19 cellular contexts compared by ENCODE assay signal in the genomic region with DNA sequence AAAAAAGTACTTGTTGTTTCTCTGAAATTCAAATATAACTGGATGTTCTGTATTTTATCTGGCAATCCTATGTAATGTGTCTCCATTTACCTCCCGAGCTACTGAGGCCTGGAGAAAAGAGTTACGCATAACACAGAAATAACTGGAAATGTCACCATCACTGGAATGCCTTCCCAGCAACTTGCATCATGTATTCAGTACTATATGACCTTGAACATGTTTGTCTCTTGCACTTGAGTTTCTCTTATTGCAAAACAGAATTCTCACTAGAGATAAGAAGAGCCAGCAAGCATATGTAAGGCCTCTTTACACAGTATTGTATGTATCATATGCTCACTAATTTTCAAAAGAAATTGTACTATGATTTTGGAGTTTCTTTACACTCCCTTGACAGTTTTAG.
DNase-seq lines count a peak whose midpoint lies in the region; ATAC-seq and TF ChIP-seq lines count a peak whose summit lies in the region.
"Had no signal": no experiment of that assay in that cellular context is flagged by ENCODE, and none has a peak within 500 bp of the region (broad histone marks: within the 10 kb centered on the region; RNA-seq: fewer than 3 reads in every experiment).

No MANE protein-coding gene starts in this region.

- H3K27ac ChIP-seq in heart left ventricle (peak overlapping the region in 3 of 12 donors; percentile 8 to 59 (median 24)), right atrium auricular region (no peak overlapping the region), right lobe of liver (no peak overlapping the region), ascending aorta (no peak overlapping the region)
- H3K27ac ChIP-seq: BLaER1 treated with 17β-estradiol and CSF1 and Interleukin-3, amounts not matched to agents 10 nM and 100 nM; KMS-11 had no signal

- CTCF ChIA-PET in activated CD4-positive, alpha-beta memory T cell treated with anti-CD3 and anti-CD28 coated beads, Interleukin-2, amount 10 ng/mL, durations not matched to agents 7 days and 5 days (lab: Charles Lee), result no interaction called here

- in situ Hi-C loops in HAP-1 (cut with MboI; ENCODE audit: low sequenced_read_pairs), result no loop called here

- POLR2A ChIA-PET in activated CD4-positive, alpha-beta memory T cell treated with anti-CD3 and anti-CD28 coated beads, Interleukin-2, amount 10 ng/mL, durations not matched to agents 7 days and 5 days (lab: Charles Lee), result no interaction called here

- intact Hi-C loops in heart left ventricle (cut with DNase I), result no loop called here
- intact Hi-C loops in right lobe of liver (cut with DNase I), result no loop called here
- intact Hi-C loops in ascending aorta (cut with DNase I), result no loop called here

- ATAC-seq in heart left ventricle (peak; percentile 51 to 89 (median 80)), right lobe of liver (peak in 3 of 4 donors; percentile 26 to 59 (median 46))
- ATAC-seq: GM23338 had no signal

- H3K4me1 ChIP-seq in heart left ventricle (peaks cover 0 to 26% (median 9%) of the 10 kb centered on the region in 12 donors), right atrium auricular region (peaks cover 0 to 11% of the 10 kb centered on the region in 2 donors), right lobe of liver (no peaks in the 10 kb centered on the region), ascending aorta (no peaks in the 10 kb centered on the region), HAP-1 (no peaks in the 10 kb centered on the region)

- peaks cover 2% of the 10 kb centered on the region for H3K9me3 Mint-ChIP-seq in activated CD4-positive, alpha-beta memory T cell treated with anti-CD3 and anti-CD28 coated beads, Interleukin-2, amount 10 ng/mL, durations not matched to agents 7 days and 5 days
- H3K9me3 Mint-ChIP-seq: CD8-positive, alpha-beta memory T cell; GM23338 had no signal

- H3K4me1 Mint-ChIP-seq in activated CD4-positive, alpha-beta memory T cell treated with anti-CD3 and anti-CD28 coated beads, Interleukin-2, amount 10 ng/mL, durations not matched to agents 7 days and 5 days, result no peaks in the 10 kb centered on the region
- H3K4me1 Mint-ChIP-seq: CD8-positive, alpha-beta memory T cell; GM23338 had no signal

- H3K9me3 ChIP-seq in heart left ventricle (no peaks in the 10 kb centered on the region), right atrium auricular region (no peaks in the 10 kb centered on the region), right lobe of liver (no peaks in the 10 kb centered on the region), ascending aorta (no peaks in the 10 kb centered on the region), HAP-1 (no peaks in the 10 kb centered on the region)

- H3K27me3 ChIP-seq in heart left ventricle, result no peaks in the 10 kb centered on the region
- H3K27me3 ChIP-seq in right atrium auricular region, result no peaks in the 10 kb centered on the region
- no peaks in the 10 kb centered on the region for H3K27me3 ChIP-seq in right lobe of liver
- H3K27me3 ChIP-seq in ascending aorta, result no peaks in the 10 kb centered on the region
- H3K27me3 ChIP-seq in HAP-1 (ENCODE audit: low read depth), result no peaks in the 10 kb centered on the region
- H3K27me3 ChIP-seq: BLaER1 treated with 17β-estradiol and CSF1 and Interleukin-3, amounts not matched to agents 10 nM and 100 nM had no signal

- no peaks in the 10 kb centered on the region for H3K36me3 Mint-ChIP-seq in activated CD4-positive, alpha-beta memory T cell treated with anti-CD3 and anti-CD28 coated beads, Interleukin-2, amount 10 ng/mL, durations not matched to agents 7 days and 5 days (ENCODE audit: low read depth)

- H3K27ac Mint-ChIP-seq in activated CD4-positive, alpha-beta memory T cell treated with anti-CD3 and anti-CD28 coated beads, Interleukin-2, amount 10 ng/mL, durations not matched to agents 7 days and 5 days, result no peak overlapping the region
- H3K27ac Mint-ChIP-seq: CD8-positive, alpha-beta memory T cell; GM23338 had no signal

- no peak overlapping the region for H3K4me3 Mint-ChIP-seq in activated CD4-positive, alpha-beta memory T cell treated with anti-CD3 and anti-CD28 coated beads, Interleukin-2, amount 10 ng/mL, durations not matched to agents 7 days and 5 days
- H3K4me3 Mint-ChIP-seq: CD8-positive, alpha-beta memory T cell; GM23338 had no signal

- H3K36me3 ChIP-seq in heart left ventricle (no peaks in the 10 kb centered on the region), right atrium auricular region (no peaks in the 10 kb centered on the region), right lobe of liver (no peaks in the 10 kb centered on the region), ascending aorta (no peaks in the 10 kb centered on the region), HAP-1 (replicated peaks) (no peaks in the 10 kb centered on the region)
- H3K36me3 ChIP-seq: BLaER1 treated with 17β-estradiol and CSF1 and Interleukin-3, amounts not matched to agents 10 nM and 100 nM had no signal

- DNase-seq in heart left ventricle, result no peak
- DNase-seq in right atrium auricular region (ENCODE audit: low spot score), result no peak
- peak; percentile 89 for DNase-seq in fibroblast of pulmonary artery (ENCODE audit: low read depth)
- no peak for DNase-seq in right lobe of liver
- DNase-seq in ascending aorta (ENCODE audit: low spot score in 2 of 2), result no peak
- DNase-seq in HAP-1 (ENCODE audit: low spot score in 2 of 2), result no peak
- DNase-seq in activated CD4-positive, alpha-beta memory T cell treated with anti-CD3 and anti-CD28 coated beads, Interleukin-2, amount 10 ng/mL, durations not matched to agents 7 days and 5 days, result no peak
- no peak for DNase-seq in SW480 (ENCODE audit: low spot score)
- DNase-seq: CD8-positive, alpha-beta memory T cell; DMS79 treated with DMSO at 0.1 percent for 48 hours; NCI-H1048; NCI-H1436 treated with DMSO at 0.1 percent for 48 hours; NCI-H2029 treated with DMSO at 0.1 percent for 48 hours; NCI-H2171 treated with DMSO at 0.1 percent for 48 hours; NCI-H446 treated with DMSO at 0.1 percent for 48 hours; NK-92 treated with Interleukin-12 subunit alpha and Interleukin-12 subunit beta, amount 100 ng/mL, for 24 hours had no signal

- no peak for TF ChIP-seq CTCF in heart left ventricle (IDR thresholded peaks at IDR 0.05)
- TF ChIP-seq CTCF in right atrium auricular region (IDR thresholded peaks at IDR 0.05), result no peak
- no peak for TF ChIP-seq CTCF in fibroblast of pulmonary artery (IDR thresholded peaks at IDR 0.05; ENCODE audit: low read length, missing control alignments)
- TF ChIP-seq CTCF in right lobe of liver (IDR thresholded peaks at IDR 0.05), result no peak
- TF ChIP-seq CTCF in ascending aorta (IDR thresholded peaks at IDR 0.05), result no peak

- no peak overlapping the region for H3K4me3 ChIP-seq in heart left ventricle
- no peak overlapping the region for H3K4me3 ChIP-seq in right atrium auricular region
- H3K4me3 ChIP-seq in fibroblast of pulmonary artery (replicated peaks; ENCODE audit: low read depth, low read length), result no peak overlapping the region
- no peak overlapping the region for H3K4me3 ChIP-seq in right lobe of liver
- no peak overlapping the region for H3K4me3 ChIP-seq in ascending aorta
- H3K4me3 ChIP-seq in HAP-1, result no peak overlapping the region
- H3K4me3 ChIP-seq: BLaER1 treated with 17β-estradiol and CSF1 and Interleukin-3, amounts not matched to agents 10 nM and 100 nM; GM23338 had no signal

- WGBS in heart left ventricle, 4 donors, result 46 to 72% (median 52%) methylated on average over 2 of the region's 2 CpGs
- 52% methylated on average over 2 of the region's 2 CpGs for WGBS in right lobe of liver (ENCODE audit: insufficient coverage, low coverage, low lambda C conversion rate, missing lambda C conversion rate)

- TF ChIP-seq POLR2A in heart left ventricle (IDR thresholded peaks at IDR 0.05), result no peak
- TF ChIP-seq POLR2A in right lobe of liver (IDR thresholded peaks at IDR 0.05), result no peak

- H3K27me3 Mint-ChIP-seq in activated CD4-positive, alpha-beta memory T cell treated with anti-CD3 and anti-CD28 coated beads, Interleukin-2, amount 10 ng/mL, durations not matched to agents 7 days and 5 days, result no peaks in the 10 kb centered on the region
